8 cellular contexts compared by ENCODE assay signal in the genomic region with DNA sequence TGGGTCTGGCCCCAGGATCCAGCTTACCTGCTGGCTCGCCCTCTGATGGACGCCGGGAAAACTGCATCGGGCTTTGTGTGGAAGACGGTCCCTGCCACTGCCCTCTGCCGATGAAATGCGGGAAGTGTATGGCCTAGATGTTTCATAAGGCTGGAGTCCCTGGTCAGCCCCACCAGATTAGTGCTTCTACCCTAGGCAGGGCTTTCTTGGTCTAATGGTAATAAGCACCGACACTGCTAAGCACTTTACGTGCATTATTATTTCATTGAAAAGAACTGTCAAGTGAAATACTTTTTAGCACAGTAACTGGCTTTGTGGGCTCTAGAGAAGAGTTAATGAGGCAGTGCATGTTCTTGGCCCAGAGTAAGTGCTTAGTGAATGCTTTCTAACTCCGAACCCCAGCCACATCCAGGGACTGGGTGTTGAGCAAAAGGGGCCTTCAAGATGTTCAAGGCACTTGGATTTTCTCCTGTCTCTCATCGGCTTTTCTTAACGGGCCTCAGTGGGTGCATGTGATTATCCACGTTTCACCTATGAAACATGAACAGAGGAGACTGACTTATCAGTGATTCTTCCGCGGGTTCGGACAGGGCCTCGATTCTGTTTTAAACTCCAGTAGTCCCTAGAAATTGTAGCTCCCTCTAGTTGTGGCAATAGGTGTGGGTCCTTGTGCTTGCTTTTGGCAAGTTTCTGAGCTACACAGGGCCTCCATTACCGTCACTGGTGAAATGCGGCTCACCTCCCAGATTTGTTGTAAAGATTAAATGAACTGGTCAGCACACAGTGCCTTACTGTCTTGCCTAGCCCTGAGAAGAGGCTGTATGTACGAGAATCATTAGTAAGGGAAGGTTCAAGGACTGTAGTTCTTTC. TPM values are rescaled to one million over a fixed set of nuclear protein-coding genes. Genes with fewer than 3 reads are reported as not detected.
DNase-seq lines count a peak whose midpoint lies in the region; ATAC-seq and TF ChIP-seq lines count a peak whose summit lies in the region.

No MANE protein-coding gene starts in this region.

- intact Hi-C loops in heart right ventricle (cut with DNase I): loop anchor here in 6 of 10 donors (1.0 kb wide), 2 partner anchors 23 to 24 kb away; partner anchors contain the start of gene TLCD1 (in 3 of the 6)
- intact Hi-C loops in psoas muscle (cut with DNase I): loop anchor here (1.0 to 2.0 kb wide), 2 partner anchors 22 to 24 kb away; partner anchors contain the start of genes NEK8 (in 1 of the 2) and TLCD1 (in 1 of the 2)
- intact Hi-C loops in uterus (cut with DNase I; ENCODE audit: low total_unique reads): no loop called here

- TF ChIP-seq CTCF in GM10248 (IDR thresholded peaks at IDR 0.05; ENCODE audit: control extremely low read depth, extremely low read depth, low read depth, missing control alignments) (peak; percentile 100), heart right ventricle (IDR thresholded peaks at IDR 0.05) (peak; percentile 98 to 100 (median 100)), psoas muscle (IDR thresholded peaks at IDR 0.05) (peak; percentile 100), uterus (IDR thresholded peaks at IDR 0.05) (peak; percentile 97 to 100 (median 100))

- H3K27me3 ChIP-seq in heart right ventricle: peaks cover 0 to under 1% (median 0%) of the 10 kb centered on the region in 7 donors
- H3K27me3 ChIP-seq in psoas muscle (ENCODE audit: insufficient read depth in 3 of 3, low read length in 2 of 3): no peaks in the 10 kb centered on the region
- H3K27me3 ChIP-seq in uterus: no peaks in the 10 kb centered on the region

- H3K4me3 ChIP-seq in heart right ventricle (no peak overlapping the region), psoas muscle (no peak overlapping the region), uterus (no peak overlapping the region)

- H3K27ac ChIP-seq in adipose tissue (ENCODE audit: low read depth, low read length) (peak overlapping the region; percentile 2), heart right ventricle (peak overlapping the region in 1 of 10 donors; percentile 28), psoas muscle (no peak overlapping the region), uterus (peak overlapping the region; percentile 6 to 59)

- H3K9me3 ChIP-seq in heart right ventricle: no peaks in the 10 kb centered on the region
- H3K9me3 ChIP-seq in psoas muscle: no peaks in the 10 kb centered on the region
- no peaks in the 10 kb centered on the region for H3K9me3 ChIP-seq in uterus

- CTCF ChIA-PET in GM10248 (lab: Yijun Ruan, JAX): interaction anchor here (0.6 to 16.2 kb wide), 46 partner anchors 8 to 366 kb away, joined by 3 to 472 read pairs (median 4); partner anchors contain the start of genes BLTP2, DHRS13, FAM222B and FLOT2

- 25 to 43% (median 39%) methylated on average over 20 of the region's 20 CpGs for WGBS in adipose tissue, 3 donors
- WGBS in heart right ventricle, 2 donors: 36 to 42% methylated on average over 20 of the region's 20 CpGs
- WGBS in psoas muscle, 3 donors: 34 to 41% (median 36%) methylated on average over 20 of the region's 20 CpGs

- POLR2A ChIA-PET in GM10248 (lab: Yijun Ruan, JAX): interaction anchor here (0.7 to 5.4 kb wide), 3 partner anchors 9 to 40 kb away, joined by 3 to 90 read pairs (median 3); partner anchors contain the start of genes NEK8 and TLCD1

- DNase-seq in GM10248 (ENCODE audit: extremely low spot score) (peak; percentile 84), NCI-H1694 treated with DMSO at 0.1 percent for 48 hours (lab: John Stamatoyannopoulos, UW) (peak; percentile 93), T-helper 1 cell (peak; percentile 76 to 88 (median 84)), heart right ventricle (peak; percentile 91 to 93), psoas muscle (peak; percentile 92 to 95), uterus (peak; percentile 92 to 95)

- H3K4me1 ChIP-seq in heart right ventricle: peaks cover 0 to 35% (median 28%) of the 10 kb centered on the region in 9 donors
- peaks cover 12% of the 10 kb centered on the region for H3K4me1 ChIP-seq in psoas muscle
- peaks cover 0 to 9% of the 10 kb centered on the region in 2 donors for H3K4me1 ChIP-seq in uterus

- no peak for TF ChIP-seq POLR2A in uterus (IDR thresholded peaks at IDR 0.05)

- peaks cover 0 to 40% (median 0%) of the 10 kb centered on the region in 9 donors for H3K36me3 ChIP-seq in heart right ventricle
- peaks cover 0 to 21% of the 10 kb centered on the region in 2 donors for H3K36me3 ChIP-seq in psoas muscle (ENCODE audit: insufficient read depth in 1 of 2, low read depth in 1 of 2)
- H3K36me3 ChIP-seq in uterus: no peaks in the 10 kb centered on the region

- ATAC-seq in HG02678 (IDR thresholded peaks at IDR 0.05; ENCODE audit: unreplicated experiment) (peak; percentile 76), heart right ventricle (peak; percentile 69 to 87 (median 80)), psoas muscle (peak; percentile 83 to 91 (median 88))

RNA-seq across cellular contexts. Expression of gene TRAF4, which starts 6.6 kb away (rescaled TPM):
- 10 to 100 TPM; 10.9 to 22.7 (median 19.5) TPM for polyA plus RNA-seq in adipose tissue
- total RNA-seq in heart right ventricle: 1 to 10 TPM; 1.3 to 6.4 (median 3.8) TPM
- polyA plus RNA-seq in heart right ventricle: 1 to 10 TPM; 2.8 to 3.8 TPM
- 1 to 10 TPM; 1.4 to 6.7 (median 2.3) TPM for total RNA-seq in psoas muscle
- 1 to 10 TPM; 1.6 to 3.3 (median 2.1) TPM for polyA plus RNA-seq in psoas muscle
- 10 to 100 TPM in 2 of 4 donors, under 1 TPM in 2; under 0.01 to 22.4 (median 11.4) TPM for total RNA-seq in uterus

RNA-seq across cellular contexts. Expression of gene NEK8, which starts 21.8 kb away (rescaled TPM):
- 1 to 10 TPM; 1.8 to 2.7 (median 1.9) TPM for polyA plus RNA-seq in adipose tissue
- 1 to 10 TPM in 4 of 10 donors, under 1 TPM in 6; 0.38 to 2.8 (median 0.82) TPM for total RNA-seq in heart right ventricle
- polyA plus RNA-seq in heart right ventricle: 1 to 10 TPM; 1.1 to 1.8 TPM
- 1 to 10 TPM in 2 of 4 donors, under 1 TPM in 2; 0.60 to 1.5 (median 0.92) TPM for total RNA-seq in psoas muscle
- polyA plus RNA-seq in psoas muscle: 1 to 10 TPM in 1 of 3 donors, under 1 TPM in 2; 0.21 to 1.1 (median 0.80) TPM
- 1 to 10 TPM in 3 of 4 donors, not detected in 1; 1.2 to 5.0 (median 1.3) TPM for total RNA-seq in uterus

RNA-seq across cellular contexts. Expression of gene TLCD1, which starts 24.4 kb away (rescaled TPM):
- polyA plus RNA-seq in adipose tissue: 10 to 100 TPM in 1 of 3 donors, 1 to 10 TPM in 2; 2.4 to 11.7 (median 5.4) TPM
- 1 to 10 TPM in 4 of 10 donors, under 1 TPM in 6; 0.36 to 1.8 (median 0.89) TPM for total RNA-seq in heart right ventricle
- 1 to 10 TPM; 3.4 to 9.3 TPM for polyA plus RNA-seq in heart right ventricle
- total RNA-seq in psoas muscle: 1 to 10 TPM in 1 of 4 donors, under 1 TPM in 2, not detected in 1; 0.77 to 1.9 (median 0.88) TPM
- polyA plus RNA-seq in psoas muscle: 1 to 10 TPM in 2 of 3 donors, under 1 TPM in 1; 0.68 to 2.4 (median 1.3) TPM
- 1 to 10 TPM in 2 of 4 donors, not detected in 2; 1.3 to 1.4 TPM for total RNA-seq in uterus

RNA-seq across cellular contexts. Expression of gene RPL23A, which starts 30.6 kb away (rescaled TPM):
- polyA plus RNA-seq in adipose tissue (1,000 to 10,000 TPM in 2 of 3 donors, 100 to 1,000 TPM in 1; 866 to 1,848 (median 1,584) TPM), heart right ventricle (1,000 to 10,000 TPM in 1 of 2 donors, 100 to 1,000 TPM in 1; 300 to 1,566 TPM), psoas muscle (1,000 to 10,000 TPM in 2 of 3 donors, 100 to 1,000 TPM in 1; 883 to 1,789 (median 1,153) TPM)
- total RNA-seq in heart right ventricle (100 to 1,000 TPM; 807 to 986 (median 861) TPM), psoas muscle (1,000 to 10,000 TPM in 2 of 4 donors, 100 to 1,000 TPM in 2; 978 to 1,214 (median 1,068) TPM), uterus (1,000 to 10,000 TPM in 2 of 4 donors, 100 to 1,000 TPM in 2; 244 to 1,659 (median 911) TPM)

RNA-seq across cellular contexts. Expression of gene RAB34, which starts 32.7 kb away (rescaled TPM):
- polyA plus RNA-seq in adipose tissue: 100 to 1,000 TPM in 1 of 3 donors, 10 to 100 TPM in 1, 1 to 10 TPM in 1; 7.9 to 125 (median 38.3) TPM
- 10 to 100 TPM in 7 of 10 donors, 1 to 10 TPM in 3; 7.0 to 25.0 (median 10.4) TPM for total RNA-seq in heart right ventricle
- 10 to 100 TPM; 25.2 to 37.3 TPM for polyA plus RNA-seq in heart right ventricle
- 10 to 100 TPM in 1 of 4 donors, 1 to 10 TPM in 3; 7.8 to 12.2 (median 9.1) TPM for total RNA-seq in psoas muscle
- polyA plus RNA-seq in psoas muscle: 10 to 100 TPM in 2 of 3 donors, 1 to 10 TPM in 1; 9.1 to 21.0 (median 10.6) TPM
- total RNA-seq in uterus: 100 to 1,000 TPM; 113 to 411 (median 126) TPM
